Comparison of ENCODE assay signal across 3 cellular contexts in genomic region chr20:25242231-25242630, GRCh38.
TF ChIP-seq lines count a peak whose summit lies in the region.

No MANE protein-coding gene starts in this region.

TF ChIP-seq in SK-N-SH, 30 proteins besides CTCF, POLR2A, EP300 and RAD21:
- TF ChIP-seq EZH2phosphoT487 (IDR thresholded peaks at IDR 0.05; ENCODE audit: borderline replicate concordance, low read depth) (no peak), RCOR1 (IDR thresholded peaks at IDR 0.05; ENCODE audit: low read length) (0 out of 2 replicates have a peak, but pooled peaks have one; percentile 16)

TF ChIP-seq in SK-N-SH treated with all-trans-retinoic acid at 6 μM for 48 hours, 23 proteins besides CTCF, POLR2A, EP300 and RAD21:
- TF ChIP-seq ZFP30 (CRISPR knock-in tag; IDR thresholded peaks at IDR 0.05) (no peak), ZNF70 (CRISPR knock-in tag; IDR thresholded peaks at IDR 0.05) (no peak), ZFP3 (CRISPR knock-in tag; IDR thresholded peaks at IDR 0.05) (no peak), OSR1 (CRISPR knock-in tag; IDR thresholded peaks at IDR 0.05) (no peak), ZNF565 (CRISPR knock-in tag; conservative IDR thresholded peaks at IDR 0.05; ENCODE audit: low read depth) (no peak), ESRRG (CRISPR knock-in tag; IDR thresholded peaks at IDR 0.05) (no peak), GLIS3 (CRISPR knock-in tag; IDR thresholded peaks at IDR 0.05) (no peak), CSDC2 (CRISPR knock-in tag; IDR thresholded peaks at IDR 0.05) (no peak)
- TF ChIP-seq, protein P1, sequence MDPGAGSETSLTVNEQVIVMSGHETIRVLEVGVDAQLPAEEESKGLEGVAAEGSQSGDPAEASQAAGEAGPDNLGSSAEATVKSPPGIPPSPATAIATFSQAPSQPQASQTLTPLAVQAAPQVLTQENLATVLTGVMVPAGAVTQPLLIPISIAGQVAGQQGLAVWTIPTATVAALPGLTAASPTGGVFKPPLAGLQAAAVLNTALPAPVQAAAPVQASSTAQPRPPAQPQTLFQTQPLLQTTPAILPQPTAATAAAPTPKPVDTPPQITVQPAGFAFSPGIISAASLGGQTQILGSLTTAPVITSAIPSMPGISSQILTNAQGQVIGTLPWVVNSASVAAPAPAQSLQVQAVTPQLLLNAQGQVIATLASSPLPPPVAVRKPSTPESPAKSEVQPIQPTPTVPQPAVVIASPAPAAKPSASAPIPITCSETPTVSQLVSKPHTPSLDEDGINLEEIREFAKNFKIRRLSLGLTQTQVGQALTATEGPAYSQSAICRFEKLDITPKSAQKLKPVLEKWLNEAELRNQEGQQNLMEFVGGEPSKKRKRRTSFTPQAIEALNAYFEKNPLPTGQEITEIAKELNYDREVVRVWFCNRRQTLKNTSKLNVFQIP (CRISPR knock-in tag; IDR thresholded peaks at IDR 0.05; ENCODE audit: borderline replicate concordance, low read depth) = no peak

TF ChIP-seq in HepG2, 621 proteins besides CTCF, POLR2A, EP300 and RAD21:
- TF ChIP-seq KDM6A (CRISPR knock-in tag; IDR thresholded peaks at IDR 0.05; ENCODE audit: low read depth) (no peak), RBM39 (IDR thresholded peaks at IDR 0.05; ENCODE audit: low read depth, low read length, poor library complexity, severe bottlenecking) (no peak), BRCA1 (CRISPR knock-in tag; IDR thresholded peaks at IDR 0.05) (no peak), ZNF17 (CRISPR knock-in tag; IDR thresholded peaks at IDR 0.05) (no peak), PRPF4 (IDR thresholded peaks at IDR 0.05; ENCODE audit: low read depth, low read length, poor library complexity, severe bottlenecking) (no peak), TCF7 (IDR thresholded peaks at IDR 0.05; ENCODE audit: low read depth) (no peak), TGIF2 (CRISPR knock-in tag; IDR thresholded peaks at IDR 0.05) (no peak), MED1 (CRISPR knock-in tag; IDR thresholded peaks at IDR 0.05) (no peak), NAIF1 (CRISPR knock-in tag; IDR thresholded peaks at IDR 0.05; ENCODE audit: borderline replicate concordance) (no peak), ZNF18 (CRISPR knock-in tag; IDR thresholded peaks at IDR 0.05; ENCODE audit: insufficient replicate concordance) (no peak), ZNF460 (CRISPR knock-in tag; IDR thresholded peaks at IDR 0.05; ENCODE audit: borderline replicate concordance) (no peak), ATAD3A (CRISPR knock-in tag; IDR thresholded peaks at IDR 0.05) (no peak), ELF3 (CRISPR knock-in tag; IDR thresholded peaks at IDR 0.05) (no peak), ZNF34 (CRISPR knock-in tag; IDR thresholded peaks at IDR 0.05; ENCODE audit: borderline replicate concordance) (no peak), FOXK2 (IDR thresholded peaks at IDR 0.05) (no peak), CBX1 (IDR thresholded peaks at IDR 0.05; ENCODE audit: low read depth) (no peak)
- TF ChIP-seq, protein P2, sequence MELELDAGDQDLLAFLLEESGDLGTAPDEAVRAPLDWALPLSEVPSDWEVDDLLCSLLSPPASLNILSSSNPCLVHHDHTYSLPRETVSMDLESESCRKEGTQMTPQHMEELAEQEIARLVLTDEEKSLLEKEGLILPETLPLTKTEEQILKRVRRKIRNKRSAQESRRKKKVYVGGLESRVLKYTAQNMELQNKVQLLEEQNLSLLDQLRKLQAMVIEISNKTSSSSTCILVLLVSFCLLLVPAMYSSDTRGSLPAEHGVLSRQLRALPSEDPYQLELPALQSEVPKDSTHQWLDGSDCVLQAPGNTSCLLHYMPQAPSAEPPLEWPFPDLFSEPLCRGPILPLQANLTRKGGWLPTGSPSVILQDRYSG (CRISPR knock-in tag; IDR thresholded peaks at IDR 0.05) = no peak
- TF ChIP-seq, protein P3, sequence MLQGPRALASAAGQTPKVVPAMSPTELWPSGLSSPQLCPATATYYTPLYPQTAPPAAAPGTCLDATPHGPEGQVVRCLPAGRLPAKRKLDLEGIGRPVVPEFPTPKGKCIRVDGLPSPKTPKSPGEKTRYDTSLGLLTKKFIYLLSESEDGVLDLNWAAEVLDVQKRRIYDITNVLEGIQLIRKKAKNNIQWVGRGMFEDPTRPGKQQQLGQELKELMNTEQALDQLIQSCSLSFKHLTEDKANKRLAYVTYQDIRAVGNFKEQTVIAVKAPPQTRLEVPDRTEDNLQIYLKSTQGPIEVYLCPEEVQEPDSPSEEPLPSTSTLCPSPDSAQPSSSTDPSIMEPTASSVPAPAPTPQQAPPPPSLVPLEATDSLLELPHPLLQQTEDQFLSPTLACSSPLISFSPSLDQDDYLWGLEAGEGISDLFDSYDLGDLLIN (CRISPR knock-in tag; IDR thresholded peaks at IDR 0.05; ENCODE audit: borderline replicate concordance) = no peak
- TF ChIP-seq, protein P4, sequence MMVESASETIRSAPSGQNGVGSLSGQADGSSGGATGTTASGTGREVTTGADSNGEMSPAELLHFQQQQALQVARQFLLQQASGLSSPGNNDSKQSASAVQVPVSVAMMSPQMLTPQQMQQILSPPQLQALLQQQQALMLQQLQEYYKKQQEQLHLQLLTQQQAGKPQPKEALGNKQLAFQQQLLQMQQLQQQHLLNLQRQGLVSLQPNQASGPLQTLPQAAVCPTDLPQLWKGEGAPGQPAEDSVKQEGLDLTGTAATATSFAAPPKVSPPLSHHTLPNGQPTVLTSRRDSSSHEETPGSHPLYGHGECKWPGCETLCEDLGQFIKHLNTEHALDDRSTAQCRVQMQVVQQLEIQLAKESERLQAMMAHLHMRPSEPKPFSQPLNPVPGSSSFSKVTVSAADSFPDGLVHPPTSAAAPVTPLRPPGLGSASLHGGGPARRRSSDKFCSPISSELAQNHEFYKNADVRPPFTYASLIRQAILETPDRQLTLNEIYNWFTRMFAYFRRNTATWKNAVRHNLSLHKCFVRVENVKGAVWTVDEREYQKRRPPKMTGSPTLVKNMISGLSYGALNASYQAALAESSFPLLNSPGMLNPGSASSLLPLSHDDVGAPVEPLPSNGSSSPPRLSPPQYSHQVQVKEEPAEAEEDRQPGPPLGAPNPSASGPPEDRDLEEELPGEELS (CRISPR knock-in tag; IDR thresholded peaks at IDR 0.05) = no peak
